In genomic region chr7:130887182-130888016, GRCh38 we compare ENCODE assay signal across 8 cellular contexts.
DNase-seq lines count a peak whose midpoint lies in the region; ATAC-seq and TF ChIP-seq lines count a peak whose summit lies in the region.

No MANE protein-coding gene starts in this region.

- peaks cover 53% of the 10 kb centered on the region for H3K4me1 Mint-ChIP-seq in stimulated activated naive CD8-positive, alpha-beta T cell treated with anti-CD3 and anti-CD28 coated beads, Interleukin-15, Interleukin-2, amounts not matched to agents 100 ng/mL and 50 ng/mL, for 24 hours (ENCODE audit: low read depth)

- peak overlapping the region; percentile 7 for H3K4me3 Mint-ChIP-seq in stimulated activated naive CD8-positive, alpha-beta T cell treated with anti-CD3 and anti-CD28 coated beads, Interleukin-15, Interleukin-2, amounts not matched to agents 100 ng/mL and 50 ng/mL, for 24 hours

- H3K9me3 ChIP-seq in liver (ENCODE audit: control insufficient read depth in 4 of 4, low read length in 3 of 4): no peaks in the 10 kb centered on the region
- H3K9me3 ChIP-seq in effector memory CD4-positive, alpha-beta T cell (ENCODE audit: control insufficient read depth, low read length): no peaks in the 10 kb centered on the region

- H3K27ac Mint-ChIP-seq in stimulated activated naive CD8-positive, alpha-beta T cell treated with anti-CD3 and anti-CD28 coated beads, Interleukin-15, Interleukin-2, amounts not matched to agents 100 ng/mL and 50 ng/mL, for 24 hours: peak overlapping the region; percentile 82

- DNase-seq in stimulated activated naive CD8-positive, alpha-beta T cell treated with anti-CD3 and anti-CD28 coated beads, Interleukin-15, Interleukin-2, amounts not matched to agents 100 U/mL and 50 U/mL, for 24 hours: no peak
- DNase-seq in astrocyte of the hippocampus (ENCODE audit: low read depth, low spot score) (peak; percentile 69), activated gamma-delta T cell treated with Interleukin-2 at 50 U/mL for 16 hours (no peak), NCI-H345 (lab: John Stamatoyannopoulos, UW) (no peak)
- DNase-seq in effector CD4-positive, alpha-beta T cell: no peak
- no peak for DNase-seq in effector memory CD4-positive, alpha-beta T cell

- no peak for ATAC-seq in stimulated activated naive CD8-positive, alpha-beta T cell treated with anti-CD3 and anti-CD28 coated beads, Interleukin-15, Interleukin-2, amounts not matched to agents 100 U/mL and 50 U/mL, for 24 hours

- H3K27me3 ChIP-seq in liver (ENCODE audit: control insufficient read depth in 4 of 4, insufficient read depth in 4 of 4, low read length in 3 of 4): no peaks in the 10 kb centered on the region
- no peaks in the 10 kb centered on the region for H3K27me3 ChIP-seq in effector memory CD4-positive, alpha-beta T cell (replicated peaks; ENCODE audit: control insufficient read depth, insufficient read depth, low read length, poor library complexity, severe bottlenecking)

- TF ChIP-seq CTCF in liver (IDR thresholded peaks at IDR 0.05; ENCODE audit: low read depth, low read length, missing input control): no peak

- H3K36me3 ChIP-seq in liver (ENCODE audit: control insufficient read depth in 4 of 4, insufficient read depth in 3 of 4, low read depth in 1 of 4, low read length in 3 of 4): peaks cover 2 to 37% (median 25%) of the 10 kb centered on the region in 4 donors
- peaks cover 70% of the 10 kb centered on the region for H3K36me3 ChIP-seq in effector memory CD4-positive, alpha-beta T cell (ENCODE audit: control insufficient read depth, insufficient read depth, low read length)

- TF ChIP-seq RAD21 in liver (IDR thresholded peaks at IDR 0.05): no peak

- H3K27ac ChIP-seq in liver (ENCODE audit: low read depth in 1 of 2, low read length in 2 of 2): peak overlapping the region; percentile 51 to 55
- no peak overlapping the region for H3K27ac ChIP-seq in effector memory CD4-positive, alpha-beta T cell (ENCODE audit: insufficient read depth, low read length, poor library complexity, severe bottlenecking)

- H3K36me3 Mint-ChIP-seq in stimulated activated naive CD8-positive, alpha-beta T cell treated with anti-CD3 and anti-CD28 coated beads, Interleukin-15, Interleukin-2, amounts not matched to agents 100 ng/mL and 50 ng/mL, for 24 hours (ENCODE audit: low read depth): peaks cover 84% of the 10 kb centered on the region

- no peak overlapping the region for H3K4me3 ChIP-seq in liver (ENCODE audit: low read depth in 1 of 3, low read length in 3 of 3)
- no peak overlapping the region for H3K4me3 ChIP-seq in effector memory CD4-positive, alpha-beta T cell (ENCODE audit: insufficient read depth, low read depth, low read length, poor library complexity, severe bottlenecking)

- no peaks in the 10 kb centered on the region for H3K27me3 Mint-ChIP-seq in stimulated activated naive CD8-positive, alpha-beta T cell treated with anti-CD3 and anti-CD28 coated beads, Interleukin-15, Interleukin-2, amounts not matched to agents 100 ng/mL and 50 ng/mL, for 24 hours

- peaks cover 4 to 14% (median 9%) of the 10 kb centered on the region in 4 donors for H3K4me1 ChIP-seq in liver (ENCODE audit: control insufficient read depth in 4 of 4, insufficient read depth in 4 of 4, low read length in 3 of 4)
- peaks cover 11% of the 10 kb centered on the region for H3K4me1 ChIP-seq in effector memory CD4-positive, alpha-beta T cell (ENCODE audit: control insufficient read depth, insufficient read depth, low read length, poor library complexity, severe bottlenecking)

- no peaks in the 10 kb centered on the region for H3K9me3 Mint-ChIP-seq in stimulated activated naive CD8-positive, alpha-beta T cell treated with anti-CD3 and anti-CD28 coated beads, Interleukin-15, Interleukin-2, amounts not matched to agents 100 ng/mL and 50 ng/mL, for 24 hours

- H3K9ac ChIP-seq in liver (ENCODE audit: low read depth in 1 of 2, low read length in 2 of 2): no peak overlapping the region

- 73% methylated on average over 13 of the region's 13 CpGs for WGBS in liver

TF ChIP-seq in liver, 16 proteins besides CTCF, POLR2A, EP300 and RAD21:
- no peak for TF ChIP-seq RXRA (IDR thresholded peaks at IDR 0.05)
- no peak for TF ChIP-seq TAF1 (conservative IDR thresholded peaks at IDR 0.05)
- TF ChIP-seq NR2F2 (IDR thresholded peaks at IDR 0.05): no peak
- TF ChIP-seq FOXA1 (IDR thresholded peaks at IDR 0.05): no peak
- TF ChIP-seq REST (IDR thresholded peaks at IDR 0.05): no peak
- no peak for TF ChIP-seq SP1 (IDR thresholded peaks at IDR 0.05)
- no peak for TF ChIP-seq HNF4G (IDR thresholded peaks at IDR 0.05)
- no peak for TF ChIP-seq MAX (IDR thresholded peaks at IDR 0.05)
- TF ChIP-seq FOXA2 (IDR thresholded peaks at IDR 0.05): no peak
- no peak for TF ChIP-seq JUND (IDR thresholded peaks at IDR 0.05)
- no peak for TF ChIP-seq GABPA (IDR thresholded peaks at IDR 0.05 in 1 of 2, conservative IDR thresholded peaks at IDR 0.05 in 1 of 2)
